ENCODE assay signal across 8 cellular contexts in genomic region chr9:75238311-75238976, GRCh38.
DNase-seq lines count a peak whose midpoint lies in the region; ATAC-seq and TF ChIP-seq lines count a peak whose summit lies in the region.

No MANE protein-coding gene starts in this region.

- H3K27ac ChIP-seq in PC-3 (ENCODE audit: low read length) (no peak overlapping the region), ascending aorta (no peak overlapping the region)

- no peaks in the 10 kb centered on the region for H3K27me3 Mint-ChIP-seq in immature natural killer cell (ENCODE audit: low read depth in 3 of 3)

- CTCF ChIA-PET in PC-3 (lab: Charles Lee), result interaction anchor here (1.0 kb wide), 1 partner anchor 36 kb away, joined by 3 read pairs; no protein-coding TSS in a partner anchor

- ATAC-seq in GM21367 (IDR thresholded peaks at IDR 0.05; ENCODE audit: unreplicated experiment), result peak; percentile 92
- ATAC-seq in HG03469 (IDR thresholded peaks at IDR 0.05; ENCODE audit: unreplicated experiment), result peak; percentile 99
- ATAC-seq in PC-3, result peak; percentile 91

- H3K36me3 ChIP-seq in PC-3 (ENCODE audit: low read depth, low read length) (no peaks in the 10 kb centered on the region), ascending aorta (no peaks in the 10 kb centered on the region)

- intact Hi-C loops in PC-3 (cut with micrococcal nuclease) (loop anchor here (1.0 kb wide), 1 partner anchor 37 kb away; no protein-coding TSS in a partner anchor), ascending aorta (cut with DNase I) (loop anchor here (1.0 to 10.0 kb wide), 4 partner anchors 37 to 1786 kb away; no protein-coding TSS in a partner anchor)

- H3K27ac Mint-ChIP-seq in immature natural killer cell, result no peak overlapping the region

- H3K9me3 Mint-ChIP-seq in immature natural killer cell, result no peaks in the 10 kb centered on the region

- no TSS peak for BruUV-seq in PC-3 (replicated peaks; lab: Mats Ljungman, UMichigan)

- H3K4me2 ChIP-seq in PC-3 (ENCODE audit: low read length), result no peak overlapping the region

- no peaks in the 10 kb centered on the region for H3K9me2 ChIP-seq in PC-3 (replicated peaks; ENCODE audit: low read length)

- H3F3A ChIP-seq in PC-3 (ENCODE audit: low read length, unreplicated experiment), result no peaks in the 10 kb centered on the region

- POLR2A ChIA-PET in PC-3 (lab: Charles Lee; ENCODE audit: unreplicated experiment), result no interaction called here

- no peaks in the 10 kb centered on the region for H3K27me3 ChIP-seq in PC-3 (ENCODE audit: low read length)
- H3K27me3 ChIP-seq in ascending aorta, result no peaks in the 10 kb centered on the region

- no peaks in the 10 kb centered on the region for H3K79me2 ChIP-seq in PC-3 (ENCODE audit: low read length)

- H3K4me3 ChIP-seq in PC-3 (ENCODE audit: low read length) (no peak overlapping the region), ascending aorta (no peak overlapping the region)

- peaks cover 0 to 1% (median 0%) of the 10 kb centered on the region in 3 donors for H3K36me3 Mint-ChIP-seq in immature natural killer cell

- H3K9ac ChIP-seq in PC-3 (ENCODE audit: low read length), result no peak overlapping the region

- peaks cover 0 to 1% of the 10 kb centered on the region in 2 donors for H3K4me1 Mint-ChIP-seq in immature natural killer cell

- no peaks in the 10 kb centered on the region; the same call in 1 of the 2 replicates for H3K4me1 ChIP-seq in PC-3 (ENCODE audit: insufficient read depth, low read length)
- H3K4me1 ChIP-seq in ascending aorta, result no peaks in the 10 kb centered on the region

- H3K9me3 ChIP-seq in PC-3 (ENCODE audit: low read length) (no peaks in the 10 kb centered on the region), ascending aorta (no peaks in the 10 kb centered on the region)

- no peak overlapping the region for H3K4me3 Mint-ChIP-seq in immature natural killer cell

- peak; percentile 64 for TF ChIP-seq CTCF in PC-3 (conservative IDR thresholded peaks at IDR 0.05; ENCODE audit: low read depth, low read length)
- peak; percentile 81 to 85 (median 83) for TF ChIP-seq CTCF in ascending aorta (IDR thresholded peaks at IDR 0.05)

- DNase-seq in activated CD4-positive, CD25-positive, alpha-beta regulatory T cell treated with anti-CD3 and anti-CD28 coated beads, Interleukin-2, amount 50 U/mL, for 16 hours (ENCODE audit: low read depth, low spot score), result peak; percentile 4
- no peak for DNase-seq in activated CD4-positive, CD25-positive, alpha-beta regulatory T cell treated with anti-CD3 and anti-CD28 coated beads, Interleukin-2, amount 50 U/mL, for 72 hours
- DNase-seq in PC-3 (peak; percentile 80), ascending aorta (ENCODE audit: low spot score in 2 of 2) (no peak), immature natural killer cell (peak; percentile 26 to 46 (median 35))
- DNase-seq in stimulated activated CD4-positive, alpha-beta T cell treated with anti-CD3 and anti-CD28 coated beads, Interleukin-2, amount 100 ng/mL, for 4 hours (ENCODE audit: low read depth), result peak; percentile 7

- H4K20me1 ChIP-seq in PC-3 (ENCODE audit: low read length), result no peaks in the 10 kb centered on the region

- no peak overlapping the region for H2AFZ ChIP-seq in PC-3 (ENCODE audit: low read length)

Comparison
In these comparisons a context has a peak if more than half of its experiments do, and no peak if none do; other contexts are left out.
1. DNase-seq: peak in activated CD4-positive, CD25-positive, alpha-beta regulatory T cell treated with anti-CD3 and anti-CD28 coated beads, Interleukin-2, amount 50 U/mL, for 16 hours (single experiment), PC-3 (single experiment), immature natural killer cell (3 of 3) and stimulated activated CD4-positive, alpha-beta T cell treated with anti-CD3 and anti-CD28 coated beads, Interleukin-2, amount 100 ng/mL, for 4 hours (single experiment); none in activated CD4-positive, CD25-positive, alpha-beta regulatory T cell treated with anti-CD3 and anti-CD28 coated beads, Interleukin-2, amount 50 U/mL, for 72 hours (single experiment) and ascending aorta (0 of 2).
2. Peak in every context shown above with its lines, with median percentiles within 50 percentile points of each other: ATAC-seq.